Comparison of ENCODE assay signal across 8 cellular contexts in the genomic region with DNA sequence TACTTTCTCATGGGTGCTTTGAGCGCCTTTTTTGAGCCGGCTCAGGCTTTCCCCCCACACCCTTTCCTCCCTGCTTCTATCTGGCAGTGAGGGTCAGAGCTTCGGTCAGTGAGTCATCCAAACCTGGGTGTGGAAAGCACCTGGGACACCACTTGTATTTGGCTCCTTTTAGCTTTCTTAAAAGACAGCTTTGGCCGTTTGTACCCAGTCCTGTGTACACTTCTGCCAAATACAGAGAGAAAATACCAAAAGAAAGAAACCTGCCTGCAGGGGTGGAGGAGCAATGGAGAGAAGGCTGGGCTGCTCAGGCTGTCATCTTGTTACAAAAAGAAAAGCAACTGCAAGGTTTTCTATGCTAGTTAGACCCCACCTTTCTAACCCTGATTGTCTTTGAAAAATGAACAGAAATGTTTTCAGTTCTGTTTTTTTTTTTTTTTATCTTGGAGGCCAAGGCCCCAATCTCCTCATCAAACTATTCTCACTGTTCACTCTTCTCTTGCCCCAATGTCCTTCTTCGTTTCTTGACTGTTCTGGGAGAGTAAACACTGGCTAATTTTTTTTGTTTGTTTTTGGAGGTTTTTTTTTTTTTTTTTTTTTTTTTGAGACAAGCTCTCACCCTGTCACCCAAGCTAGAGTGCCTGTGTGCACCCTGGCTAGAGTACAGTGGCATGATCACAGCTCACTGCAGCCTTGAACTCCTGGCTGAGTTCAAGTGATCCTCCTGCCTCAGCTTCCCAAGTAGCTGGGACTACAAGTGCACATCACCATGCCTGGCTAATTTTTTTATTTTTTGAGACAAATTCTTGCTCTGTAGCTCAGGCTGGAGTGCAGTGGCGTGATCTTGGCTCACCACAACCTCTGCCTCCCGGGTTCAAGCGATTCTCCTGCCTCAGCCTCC.
DNase-seq lines count a peak whose midpoint lies in the region; ATAC-seq and TF ChIP-seq lines count a peak whose summit lies in the region.

No MANE protein-coding gene starts in this region.

- no peaks in the 10 kb centered on the region for H3K27me3 Mint-ChIP-seq in mesothelial cell of epicardium (ENCODE audit: low read depth)

- H3K4me1 ChIP-seq in heart left ventricle (peaks cover 0 to 42% (median 16%) of the 10 kb centered on the region in 12 donors), upper lobe of right lung (peaks cover 22% of the 10 kb centered on the region), uterus (no peaks in the 10 kb centered on the region)

- intact Hi-C loops in heart left ventricle (cut with DNase I) (loop anchor here in 4 of 10 donors (5.0 to 10.0 kb wide), 5 partner anchors 129 to 332 kb away; a partner anchor contains a TSS), cardiac septum (cut with DNase I) (loop anchor here (10.0 kb wide), 1 partner anchor 312 kb away; no protein-coding TSS in a partner anchor), upper lobe of right lung (cut with DNase I) (loop anchor here (10.0 kb wide), 1 partner anchor 132 kb away; a partner anchor contains a TSS), uterus (cut with DNase I; ENCODE audit: low total_unique reads) (no loop called here)

- 59 to 70% (median 62%) methylated on average over 8 of the region's 8 CpGs for WGBS in heart left ventricle, 4 donors

- peak overlapping the region in 1 of 12 donors; percentile 22 for H3K27ac ChIP-seq in heart left ventricle
- peak overlapping the region; percentile 40 for H3K27ac ChIP-seq in epithelial cell of prostate
- peak overlapping the region; percentile 51 for H3K27ac ChIP-seq in upper lobe of right lung
- H3K27ac ChIP-seq in uterus, result peak overlapping the region in 1 of 2 donors; percentile 1

- H3K27ac Mint-ChIP-seq in mesothelial cell of epicardium, result no peak overlapping the region

- TF ChIP-seq POLR2A in heart left ventricle (IDR thresholded peaks at IDR 0.05) (no peak), uterus (IDR thresholded peaks at IDR 0.05) (no peak)

- H3K9me3 ChIP-seq in heart left ventricle, result no peaks in the 10 kb centered on the region
- H3K9me3 ChIP-seq in upper lobe of right lung, result no peaks in the 10 kb centered on the region
- H3K9me3 ChIP-seq in uterus, result no peaks in the 10 kb centered on the region

- no peak for DNase-seq in heart left ventricle
- DNase-seq in cardiac septum (ENCODE audit: low spot score), result no peak
- no peak for DNase-seq in epithelial cell of prostate (ENCODE audit: low read depth, low spot score)
- no peak for DNase-seq in upper lobe of right lung
- no peak for DNase-seq in cerebellar nuclear complex (lab: John Stamatoyannopoulos, UW)
- no peak for DNase-seq in mesothelial cell of epicardium (ENCODE audit: low spot score in 2 of 2, unreplicated experiment in 2 of 2)
- DNase-seq in uterus, result no peak

- H3K4me1 Mint-ChIP-seq in mesothelial cell of epicardium, result peaks cover 12% of the 10 kb centered on the region

- peak in 3 of 4 donors; percentile 6 to 16 (median 8) for ATAC-seq in heart left ventricle
- ATAC-seq in HG03460 (IDR thresholded peaks at IDR 0.05; ENCODE audit: unreplicated experiment), result peak; percentile 58
- ATAC-seq in upper lobe of right lung, result peak; percentile 55

- H3K4me3 ChIP-seq in heart left ventricle, result no peak overlapping the region
- no peak overlapping the region for H3K4me3 ChIP-seq in upper lobe of right lung
- H3K4me3 ChIP-seq in uterus, result no peak overlapping the region

- H3K36me3 Mint-ChIP-seq in mesothelial cell of epicardium, result peaks cover 26% of the 10 kb centered on the region

- H3K36me3 ChIP-seq in heart left ventricle (peaks cover 0 to 77% (median 52%) of the 10 kb centered on the region in 9 donors), upper lobe of right lung (peaks cover 49% of the 10 kb centered on the region), uterus (no peaks in the 10 kb centered on the region)

- TF ChIP-seq CTCF in heart left ventricle (IDR thresholded peaks at IDR 0.05) (no peak), upper lobe of right lung (IDR thresholded peaks at IDR 0.05) (no peak), mesothelial cell of epicardium (IDR thresholded peaks at IDR 0.05; ENCODE audit: unreplicated experiment) (no peak), uterus (IDR thresholded peaks at IDR 0.05) (no peak)

- H3K27me3 ChIP-seq in heart left ventricle, result no peaks in the 10 kb centered on the region
- no peaks in the 10 kb centered on the region for H3K27me3 ChIP-seq in upper lobe of right lung
- H3K27me3 ChIP-seq in uterus, result no peaks in the 10 kb centered on the region

- H3K4me3 Mint-ChIP-seq in mesothelial cell of epicardium, result no peak overlapping the region

- H3K9me3 Mint-ChIP-seq in mesothelial cell of epicardium, result no peaks in the 10 kb centered on the region

Comparison
In these comparisons a context has a peak if more than half of its experiments do, and no peak if none do; other contexts are left out.
1. ATAC-seq: peak in every context shown above with its lines; median percentile 58 in HG03460; 55 in upper lobe of right lung; 8 in heart left ventricle.